ENCODE assay signal across 1 cellular context in genomic region chr6:43687437-43688347, GRCh38.
TF ChIP-seq lines count a peak whose summit lies in the region.

Gene MRPS18A (minus strand): TSS chr6:43687791. CDS start chr6:43687779, 12 bp downstream.

TF ChIP-seq in K562, 482 proteins besides CTCF, POLR2A, EP300 and RAD21 (continued from another document and continues in another):
- no peak for TF ChIP-seq RREB1 (CRISPR knock-in tag; IDR thresholded peaks at IDR 0.05)
- peak; percentile 96 for TF ChIP-seq PKNOX1 (IDR thresholded peaks at IDR 0.05)
- no peak for TF ChIP-seq ZNF518B (CRISPR knock-in tag; IDR thresholded peaks at IDR 0.05)
- TF ChIP-seq KLF6 (CRISPR knock-in tag; IDR thresholded peaks at IDR 0.05; ENCODE audit: borderline replicate concordance) = 0 out of 2 replicates have a peak, but pooled peaks have one; percentile 39
- TF ChIP-seq MNT (conservative IDR thresholded peaks at IDR 0.05) = peak in 1 of 2 experiments; percentile 80; a peak in 2 of 4 replicates
- TF ChIP-seq MYNN (IDR thresholded peaks at IDR 0.05) = peak; percentile 32; the same call in 1 of the 2 replicates
- no peak for TF ChIP-seq MYNN (CRISPR knock-in tag; IDR thresholded peaks at IDR 0.05)
- no peak for TF ChIP-seq ASH1L (IDR thresholded peaks at IDR 0.05; ENCODE audit: borderline replicate concordance, low read depth, partially characterized antibody)
- TF ChIP-seq ZBTB1 (CRISPR knock-in tag; IDR thresholded peaks at IDR 0.05; ENCODE audit: borderline replicate concordance, low read depth) = no peak
- TF ChIP-seq C11orf30 (IDR thresholded peaks at IDR 0.05; ENCODE audit: low read depth) = peak; percentile 97
- no peak for TF ChIP-seq ETV6 (IDR thresholded peaks at IDR 0.05; ENCODE audit: borderline replicate concordance in 1 of 2, low read depth in 2 of 2, low read length in 1 of 2)
- no peak for TF ChIP-seq ETV6 (CRISPR knock-in tag; IDR thresholded peaks at IDR 0.05; ENCODE audit: borderline replicate concordance)
- TF ChIP-seq NRF1 (conservative IDR thresholded peaks at IDR 0.05 in 1 of 2, IDR thresholded peaks at IDR 0.05 in 1 of 2) = peak; percentile 59 to 63
- no peak for TF ChIP-seq ESRRB (CRISPR knock-in tag; IDR thresholded peaks at IDR 0.05; ENCODE audit: borderline replicate concordance)
- TF ChIP-seq ZFP91 (CRISPR knock-in tag; IDR thresholded peaks at IDR 0.05) = peak; percentile 6; the same call in 1 of the 2 replicates
- TF ChIP-seq RCOR1 (IDR thresholded peaks at IDR 0.05; ENCODE audit: borderline replicate concordance in 1 of 2, low read depth in 2 of 2, low read length in 2 of 2) = peak in 1 of 2 experiments; percentile 72; a peak in 2 of 4 replicates
- TF ChIP-seq ZNF280B (CRISPR knock-in tag; IDR thresholded peaks at IDR 0.05) = no peak
- TF ChIP-seq ZNF395 (CRISPR knock-in tag; IDR thresholded peaks at IDR 0.05) = peak; percentile 75
- TF ChIP-seq KLF10 (CRISPR knock-in tag; IDR thresholded peaks at IDR 0.05) = no peak
- peak; percentile 54; the same call in 1 of the 2 replicates for TF ChIP-seq ZBTB7A (IDR thresholded peaks at IDR 0.05; ENCODE audit: borderline replicate concordance, control insufficient read depth, low read depth, low read length)
- no peak for TF ChIP-seq CEBPZ (IDR thresholded peaks at IDR 0.05; ENCODE audit: borderline replicate concordance, low read depth, low read length)
- TF ChIP-seq YY1 (IDR thresholded peaks at IDR 0.05; ENCODE audit: borderline replicate concordance in 1 of 3, control insufficient read depth in 1 of 3, extremely low read depth in 1 of 3, insufficient read depth in 3 of 3, insufficient read length in 1 of 3, insufficient replicate concordance in 2 of 3, low read depth in 1 of 3, low read length in 2 of 3) = peak; percentile 89 to 99 (median 97)
- no peak for TF ChIP-seq RFX7 (CRISPR knock-in tag; IDR thresholded peaks at IDR 0.05)
- peak; percentile 38 for TF ChIP-seq SMAD1 (IDR thresholded peaks at IDR 0.05; ENCODE audit: low read depth, low read length, partially characterized antibody)
- TF ChIP-seq TAF1 (IDR thresholded peaks at IDR 0.05; ENCODE audit: control insufficient read depth, extremely low read depth, insufficient read depth, low read length, severe bottlenecking) = peak; percentile 98
- TF ChIP-seq MTA2 (IDR thresholded peaks at IDR 0.05; ENCODE audit: low read depth) = peak; percentile 55
- peak; percentile 86 for TF ChIP-seq POLR2B (IDR thresholded peaks at IDR 0.05; ENCODE audit: low read depth, partially characterized antibody)
